ENCODE assay signal across 11 cellular contexts in the genomic region with DNA sequence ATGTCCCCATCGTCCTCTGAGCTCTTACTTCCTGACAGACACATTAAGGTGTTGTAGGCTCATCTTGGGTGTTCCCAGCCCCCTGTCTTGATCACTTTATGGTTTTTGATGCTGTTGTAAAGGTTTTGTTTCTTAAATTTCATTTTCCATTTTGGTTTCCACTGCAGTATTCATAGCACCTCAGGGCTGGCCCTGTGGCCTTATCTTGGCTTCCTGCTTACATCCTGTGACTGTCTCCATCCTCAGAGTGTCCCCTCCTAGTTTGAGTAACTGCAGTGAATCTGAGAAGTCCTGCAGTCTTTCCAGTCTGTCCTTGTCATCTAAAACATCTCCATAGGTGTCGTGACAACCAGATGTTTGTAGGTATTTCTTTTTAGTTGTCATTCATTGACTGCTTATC. TPM values are rescaled to one million over a fixed set of nuclear protein-coding genes. Genes with fewer than 3 reads are reported as not detected.
A peak's percentile ranks its signal among the peaks of the same experiment; 100 is the strongest.
DNase-seq lines count a peak whose midpoint lies in the region; ATAC-seq and TF ChIP-seq lines count a peak whose summit lies in the region.
"Had no signal": no experiment of that assay in that cellular context is flagged by ENCODE, and none has a peak within 500 bp of the region (broad histone marks: within the 10 kb centered on the region; RNA-seq: fewer than 3 reads in every experiment).

No MANE protein-coding gene starts in this region.

- peak overlapping the region; percentile 44 for H3K4me3 Mint-ChIP-seq in activated CD4-positive, alpha-beta T cell treated with anti-CD3 and anti-CD28 coated beads for 36 hours
- no peak overlapping the region; the same call in 2 of the 3 replicates for H3K4me3 Mint-ChIP-seq in GM23338
- peak overlapping the region; percentile 63 for H3K4me3 Mint-ChIP-seq in T-helper 17 cell
- H3K4me3 Mint-ChIP-seq: endodermal cell had no signal

- H3K27me3 Mint-ChIP-seq in activated CD4-positive, alpha-beta T cell treated with anti-CD3 and anti-CD28 coated beads for 36 hours, result no peaks in the 10 kb centered on the region
- H3K27me3 Mint-ChIP-seq in GM23338 (ENCODE audit: insufficient read depth, low read depth, poor library complexity) (peaks cover 10% of the 10 kb centered on the region), T-helper 17 cell (no peaks in the 10 kb centered on the region)

- H3K4me3 ChIP-seq in GM23338 (no peak overlapping the region), spleen (no peak overlapping the region), testis (no peak overlapping the region), breast epithelium (no peak overlapping the region), transverse colon (no peak overlapping the region)

- WGBS in spleen, 5 donors, result 29 to 46% (median 33%) methylated on average over 2 of the region's 2 CpGs
- WGBS in testis, 2 donors, result 75% methylated on average over 2 of the region's 2 CpGs
- WGBS in transverse colon (ENCODE audit: low coverage in 1 of 2), 2 donors, result 68 to 73% methylated on average over 2 of the region's 2 CpGs

- H3K4me2 ChIP-seq in GM23338, result peak overlapping the region; percentile 14; the same call in 1 of the 2 replicates

- in situ Hi-C loops in transverse colon (cut with MboI; ENCODE audit: low pct_ligation_motif_present in 1 of 4, low pct_unique_long_range_greater_than_20kb in 1 of 4, low sequenced_read_pairs in 3 of 4), result no loop called here

- H3K27ac ChIP-seq in GM23338 (ENCODE audit: low read depth) (no peak overlapping the region), spleen (peak overlapping the region in 5 of 8 donors; percentile 7 to 70 (median 32)), testis (no peak overlapping the region), breast epithelium (no peak overlapping the region), transverse colon (no peak overlapping the region)
- H3K27ac ChIP-seq: VCaP had no signal

- H3K9me2 ChIP-seq in GM23338 (ENCODE audit: insufficient read depth), result no peaks in the 10 kb centered on the region

- peak; percentile 62 for DNase-seq in activated CD4-positive, alpha-beta T cell treated with anti-CD3 and anti-CD28 coated beads for 36 hours
- no peak for DNase-seq in activated CD4-positive, alpha-beta T cell treated with anti-CD3 and anti-CD28 coated beads for 4 hours
- DNase-seq in GM23338 (ENCODE audit: low spot score), result no peak
- no peak for DNase-seq in T-helper 17 cell
- DNase-seq in spleen, result no peak
- DNase-seq in testis, result no peak
- DNase-seq in breast epithelium (ENCODE audit: low spot score in 2 of 2), result no peak
- DNase-seq in transverse colon, result no peak
- DNase-seq: endodermal cell, NCI-H2029 had no signal

- CTCF ChIA-PET in activated CD4-positive, alpha-beta T cell treated with anti-CD3 and anti-CD28 coated beads for 36 hours (lab: Charles Lee), result interaction anchor here (1.0 to 1.2 kb wide), 2 partner anchors 30 to 32 kb away, joined by 3 read pairs; no protein-coding TSS in a partner anchor

- peak overlapping the region; percentile 78 for H3K27ac Mint-ChIP-seq in activated CD4-positive, alpha-beta T cell treated with anti-CD3 and anti-CD28 coated beads for 36 hours
- H3K27ac Mint-ChIP-seq in GM23338 (no peak overlapping the region), T-helper 17 cell (peak overlapping the region; percentile 49)
- H3K27ac Mint-ChIP-seq: endodermal cell had no signal

- H3K9me3 Mint-ChIP-seq in activated CD4-positive, alpha-beta T cell treated with anti-CD3 and anti-CD28 coated beads for 36 hours (ENCODE audit: low read depth), result no peaks in the 10 kb centered on the region
- no peaks in the 10 kb centered on the region for H3K9me3 Mint-ChIP-seq in GM23338
- H3K9me3 Mint-ChIP-seq: endodermal cell had no signal

- H3K36me3 Mint-ChIP-seq in activated CD4-positive, alpha-beta T cell treated with anti-CD3 and anti-CD28 coated beads for 36 hours (ENCODE audit: low read depth), result peaks cover 47% of the 10 kb centered on the region
- H3K36me3 Mint-ChIP-seq in GM23338 (ENCODE audit: low read depth) (peaks cover 16% of the 10 kb centered on the region; the same call in 2 of the 3 replicates), T-helper 17 cell (ENCODE audit: low read depth) (peaks cover 3% of the 10 kb centered on the region)

- H3K4me1 Mint-ChIP-seq in activated CD4-positive, alpha-beta T cell treated with anti-CD3 and anti-CD28 coated beads for 36 hours, result peaks cover 83% of the 10 kb centered on the region
- H3K4me1 Mint-ChIP-seq in GM23338 (peaks cover 79% of the 10 kb centered on the region), T-helper 17 cell (peaks cover 57% of the 10 kb centered on the region)

- intact Hi-C loops in activated CD4-positive, alpha-beta T cell treated with anti-CD3 and anti-CD28 coated beads for 36 hours (cut with DNase I, micrococcal nuclease), result loop anchor here (1.0 to 10.0 kb wide), 3 partner anchors 41 to 478 kb away; no protein-coding TSS in a partner anchor
- intact Hi-C loops in spleen (cut with DNase I; ENCODE audit: low total_unique reads), result no loop called here
- intact Hi-C loops in testis (cut with DNase I; ENCODE audit: low total_unique reads), result no loop called here
- intact Hi-C loops in breast epithelium (cut with DNase I; ENCODE audit: low total_unique reads), result no loop called here
- intact Hi-C loops in transverse colon (cut with DNase I; ENCODE audit: low total_unique reads), result no loop called here

- ATAC-seq in activated CD4-positive, alpha-beta T cell treated with anti-CD3 and anti-CD28 coated beads for 36 hours, result peak; percentile 69
- no peak for ATAC-seq in GM23338
- ATAC-seq in T-helper 17 cell, result peak; percentile 49

- H2AFZ ChIP-seq in GM23338, result no peak overlapping the region

- H3K9me3 ChIP-seq in T-helper 17 cell (ENCODE audit: control insufficient read depth, low read length, poor library complexity, severe bottlenecking) (no peaks in the 10 kb centered on the region), spleen (no peaks in the 10 kb centered on the region), testis (no peaks in the 10 kb centered on the region), breast epithelium (no peaks in the 10 kb centered on the region), transverse colon (no peaks in the 10 kb centered on the region)

- no peak for TF ChIP-seq POLR2A in spleen (IDR thresholded peaks at IDR 0.05)
- no peak for TF ChIP-seq POLR2A in testis (IDR thresholded peaks at IDR 0.05)
- TF ChIP-seq POLR2A in breast epithelium (IDR thresholded peaks at IDR 0.05), result no peak
- TF ChIP-seq POLR2A in transverse colon (IDR thresholded peaks at IDR 0.05), result no peak

- no peak for TF ChIP-seq EP300 in transverse colon (IDR thresholded peaks at IDR 0.05; ENCODE audit: low read depth)

- peaks cover 49% of the 10 kb centered on the region for H3F3A ChIP-seq in GM23338 (replicated peaks; ENCODE audit: low read depth)

- peaks cover 100% of the 10 kb centered on the region for H3K79me2 ChIP-seq in GM23338 (replicated peaks; ENCODE audit: insufficient read depth)

- H3K36me3 ChIP-seq in GM23338 (ENCODE audit: insufficient read depth) (no peaks in the 10 kb centered on the region), spleen (no peaks in the 10 kb centered on the region), testis (ENCODE audit: low read depth, missing control alignments) (no peaks in the 10 kb centered on the region), breast epithelium (no peaks in the 10 kb centered on the region), transverse colon (no peaks in the 10 kb centered on the region)

- TF ChIP-seq CTCF in GM23338 (conservative IDR thresholded peaks at IDR 0.05; ENCODE audit: low read depth in 2 of 2), result no peak
- TF ChIP-seq CTCF in spleen (IDR thresholded peaks at IDR 0.05 in 8 of 11, conservative IDR thresholded peaks at IDR 0.05 in 3 of 11), result no peak
- TF ChIP-seq CTCF in testis (IDR thresholded peaks at IDR 0.05), result no peak
- no peak for TF ChIP-seq CTCF in breast epithelium (IDR thresholded peaks at IDR 0.05)
- TF ChIP-seq CTCF in transverse colon (IDR thresholded peaks at IDR 0.05), result no peak

- peaks cover 100% of the 10 kb centered on the region for H4K20me1 ChIP-seq in GM23338 (replicated peaks; ENCODE audit: insufficient read depth)

- POLR2A ChIA-PET in activated CD4-positive, alpha-beta T cell treated with anti-CD3 and anti-CD28 coated beads for 36 hours (lab: Charles Lee), result interaction anchor here (0.5 kb wide), 1 partner anchor 11 kb away, joined by 3 read pairs; no protein-coding TSS in a partner anchor

- H3K27me3 ChIP-seq in GM23338 (ENCODE audit: insufficient read depth), result no peaks in the 10 kb centered on the region
- H3K27me3 ChIP-seq in spleen (replicated peaks in 1 of 7), result no peaks in the 10 kb centered on the region
- H3K27me3 ChIP-seq in testis, result no peaks in the 10 kb centered on the region
- H3K27me3 ChIP-seq in breast epithelium, result no peaks in the 10 kb centered on the region
- H3K27me3 ChIP-seq in transverse colon, result no peaks in the 10 kb centered on the region

- H3K4me1 ChIP-seq in GM23338 (ENCODE audit: insufficient read depth), result peaks cover 96% of the 10 kb centered on the region
- peaks cover 17 to 98% (median 76%) of the 10 kb centered on the region in 6 donors for H3K4me1 ChIP-seq in spleen
- peaks cover 20% of the 10 kb centered on the region for H3K4me1 ChIP-seq in testis
- H3K4me1 ChIP-seq in breast epithelium, result no peaks in the 10 kb centered on the region
- peaks cover 0 to 49% (median 19%) of the 10 kb centered on the region in 4 donors for H3K4me1 ChIP-seq in transverse colon

TF ChIP-seq in GM23338, 12 proteins besides CTCF, POLR2A, EP300 and RAD21:
- TF ChIP-seq POLR2AphosphoS5 (IDR thresholded peaks at IDR 0.05; ENCODE audit: low read depth) (0 out of 2 replicates have a peak, but pooled peaks have one; percentile 2), ZNF331 (CRISPR knock-in tag; IDR thresholded peaks at IDR 0.05; ENCODE audit: low read depth) (no peak), CREB1 (CRISPR knock-in tag; IDR thresholded peaks at IDR 0.05; ENCODE audit: low read depth) (no peak)

RNA-seq across cellular contexts. Expression of gene JARID2, which starts 50.9 kb away (rescaled TPM):
- total RNA-seq in activated CD4-positive, alpha-beta T cell treated with anti-CD3 and anti-CD28 coated beads for 36 hours, result 10 to 100 TPM; 43.0 to 48.6 TPM
- total RNA-seq in GM23338 (2014; rRNA removed; shearing (Covaris generic)), result 177 and 196 TPM in 2 replicates
- polyA plus RNA-seq in GM23338 (2016; fragmentation: Nextera tagmentation; extraction: Ambion mirVana), result 87.6 and 92.8 TPM in 2 replicates
- 10 to 100 TPM; 21.9 to 35.5 TPM for total RNA-seq in T-helper 17 cell
- 10 to 100 TPM; 18.6 to 27.1 (median 22.0) TPM for total RNA-seq in spleen
- polyA plus RNA-seq in spleen, result 1 to 10 TPM; 4.4 to 5.6 (median 5.3) TPM
- 10 to 100 TPM; 53.7 to 60.8 TPM for total RNA-seq in testis
- polyA plus RNA-seq in testis (ENCODE audit: insufficient read depth, low read depth, low replicate concordance), result 36.1 TPM
- 10 to 100 TPM; 10.5 to 13.9 (median 11.5) TPM for total RNA-seq in breast epithelium
- total RNA-seq in transverse colon, result 10 to 100 TPM in 2 of 4 donors, 1 to 10 TPM in 2; 9.4 to 18.7 (median 10.9) TPM

Comparison
In these comparisons a context has a peak if more than half of its experiments do, and no peak if none do; other contexts are left out.
1. H3K27ac ChIP-seq: peak in spleen (5 of 8); none in GM23338 (single experiment), testis (0 of 2), breast epithelium (0 of 2) and transverse colon (0 of 4).
2. intact Hi-C loops: an anchor here in activated CD4-positive, alpha-beta T cell treated with anti-CD3 and anti-CD28 coated beads for 36 hours (1.0 to 10.0 kb wide); none called in spleen, testis, breast epithelium and transverse colon.